ENCODE assay signal across 17 cellular contexts in the genomic region with DNA sequence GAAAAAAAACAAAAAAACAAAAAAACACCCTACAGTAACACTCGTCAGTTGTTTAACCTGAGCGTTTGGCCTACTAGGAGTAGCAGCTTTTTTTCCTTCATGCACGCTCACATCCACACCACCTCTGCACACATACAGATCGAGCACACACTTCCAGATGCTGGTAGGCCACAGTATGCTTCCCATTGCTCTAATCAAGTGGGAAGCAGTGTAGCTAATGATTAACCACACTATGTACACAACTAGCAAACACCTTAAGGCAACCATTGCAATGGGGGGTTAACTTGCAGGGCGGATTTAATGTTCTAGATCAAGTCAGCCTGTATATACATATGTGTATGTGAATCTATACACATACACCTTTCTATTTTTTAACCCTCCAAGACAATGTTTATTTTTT.
"Had no signal": no experiment of that assay in that cellular context is flagged by ENCODE, and none has a peak within 500 bp of the region (broad histone marks: within the 10 kb centered on the region; RNA-seq: fewer than 3 reads in every experiment).

No MANE protein-coding gene starts in this region.

- H3K9ac ChIP-seq: neural progenitor cell had no signal

- H3K9me3 ChIP-seq: esophagus muscularis mucosa, lower lobe of right lung, thyroid gland had no signal

- H3K27me3 Mint-ChIP-seq: activated CD4-positive, alpha-beta memory T cell treated with anti-CD3 and anti-CD28 coated beads for 36 hours; activated naive CD4-positive, alpha-beta T cell treated with anti-CD3 and anti-CD28 coated beads, Interleukin-2, amount 10 ng/mL, durations not matched to agents 7 days and 5 days; activated T-cell treated with anti-CD3 and anti-CD28 coated beads, Interleukin-2, amount 50 U/mL, for 24 hours; stimulated activated memory B cell treated with anti-CD40 and anti-IgM and Interleukin-4, amounts not matched to agents 10 μg/mL and 1 μg/mL and 100 μg/mL, for 72 hours had no signal

- H3K27ac ChIP-seq: cardiac muscle cell, esophagus muscularis mucosa, lower lobe of right lung, neural progenitor cell, thyroid gland had no signal

- H3K36me3 ChIP-seq: neural progenitor cell had no signal

- H3K4me3 Mint-ChIP-seq: activated CD4-positive, alpha-beta memory T cell treated with anti-CD3 and anti-CD28 coated beads for 36 hours; activated naive CD4-positive, alpha-beta T cell treated with anti-CD3 and anti-CD28 coated beads, Interleukin-2, amount 10 ng/mL, durations not matched to agents 7 days and 5 days; activated T-cell treated with anti-CD3 and anti-CD28 coated beads, Interleukin-2, amount 50 U/mL, for 24 hours; neural progenitor cell; stimulated activated memory B cell treated with anti-CD40 and anti-IgM and Interleukin-4, amounts not matched to agents 10 μg/mL and 1 μg/mL and 100 μg/mL, for 72 hours had no signal

- H3K27me3 ChIP-seq: cardiac muscle cell, esophagus muscularis mucosa, neural progenitor cell, thyroid gland had no signal

- H3K27ac Mint-ChIP-seq: activated CD4-positive, alpha-beta memory T cell treated with anti-CD3 and anti-CD28 coated beads for 36 hours; activated naive CD4-positive, alpha-beta T cell treated with anti-CD3 and anti-CD28 coated beads, Interleukin-2, amount 10 ng/mL, durations not matched to agents 7 days and 5 days; neural progenitor cell; stimulated activated memory B cell treated with anti-CD40 and anti-IgM and Interleukin-4, amounts not matched to agents 10 μg/mL and 1 μg/mL and 100 μg/mL, for 72 hours had no signal

- DNase-seq: activated CD4-positive, alpha-beta memory T cell treated with anti-CD3 and anti-CD28 coated beads for 36 hours; activated CD4-positive, alpha-beta T cell treated with anti-CD3 and anti-CD28 coated beads for 1 hour; activated naive CD4-positive, alpha-beta T cell treated with anti-CD3 and anti-CD28 coated beads, Interleukin-2, amount 10 ng/mL, durations not matched to agents 7 days and 5 days; activated T-cell treated with anti-CD3 and anti-CD28 coated beads, Interleukin-2, amount 50 U/mL, for 24 hours; hypothalamus; kidney glomerular epithelial cell; lower lobe of right lung; midbrain; retina; stimulated activated CD4-positive, alpha-beta T cell treated with anti-CD3 and anti-CD28 coated beads, Interleukin-2, amount 100 ng/mL, for 48 hours; SW 1271; thyroid gland had no signal

- H3K4me3 ChIP-seq: cardiac muscle cell, esophagus muscularis mucosa, lower lobe of right lung, neural progenitor cell, thyroid gland had no signal

- H3K4me1 ChIP-seq: esophagus muscularis mucosa, lower lobe of right lung had no signal

- FAIRE-seq: urothelium cell line had no signal

- ATAC-seq: lower lobe of right lung; stimulated activated memory B cell treated with anti-CD40 and anti-IgM and Interleukin-4, amounts not matched to agents 10 μg/mL and 1 μg/mL and 100 μg/mL, for 72 hours had no signal
